In the genomic region with DNA sequence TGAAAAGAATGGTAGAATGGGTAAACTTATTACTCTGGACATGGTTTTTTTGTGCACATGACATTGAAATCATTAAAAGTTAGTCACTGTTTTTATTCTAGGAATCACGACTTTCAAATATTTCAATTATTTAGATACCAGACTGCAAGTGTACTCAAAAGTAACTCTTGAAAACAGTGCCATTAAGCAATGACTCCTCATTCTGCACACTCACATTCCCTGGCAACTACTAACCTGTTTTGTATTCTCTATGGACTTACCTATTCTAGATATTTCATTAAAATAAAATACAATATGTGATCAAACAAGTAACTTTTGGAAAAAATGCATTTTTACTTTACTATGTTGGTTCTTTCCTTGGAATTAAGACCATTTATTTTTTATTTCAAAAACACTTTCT, we compare ENCODE assay signal across 23 cellular contexts.
DNase-seq lines count a peak whose midpoint lies in the region; ATAC-seq, FAIRE-seq and TF ChIP-seq lines count a peak whose summit lies in the region.
"Had no signal": no experiment of that assay in that cellular context is flagged by ENCODE, and none has a peak within 500 bp of the region (broad histone marks: within the 10 kb centered on the region; RNA-seq: fewer than 3 reads in every experiment).

No MANE protein-coding gene starts in this region.

- H3K36me3 ChIP-seq in left lung, result no peaks in the 10 kb centered on the region
- H3K36me3 ChIP-seq in muscle layer of colon (ENCODE audit: insufficient read depth, low read length), result no peaks in the 10 kb centered on the region
- no peaks in the 10 kb centered on the region for H3K36me3 ChIP-seq in upper lobe of right lung
- no peaks in the 10 kb centered on the region for H3K36me3 ChIP-seq in thyroid gland
- H3K36me3 ChIP-seq: BLaER1 treated with 17β-estradiol and CSF1 and Interleukin-3, amounts not matched to agents 10 nM and 100 nM had no signal

- intact Hi-C loops in left lung (cut with DNase I), result no loop called here
- intact Hi-C loops in upper lobe of right lung (cut with DNase I), result no loop called here
- intact Hi-C loops in thyroid gland (cut with DNase I), result no loop called here

- H3K9me3 ChIP-seq in A549, result no peaks in the 10 kb centered on the region
- H3K9me3 ChIP-seq in left lung, result no peaks in the 10 kb centered on the region
- no peaks in the 10 kb centered on the region for H3K9me3 ChIP-seq in muscle layer of colon (ENCODE audit: low read length)
- no peaks in the 10 kb centered on the region for H3K9me3 ChIP-seq in upper lobe of right lung
- H3K9me3 ChIP-seq in thyroid gland, result no peaks in the 10 kb centered on the region
- H3K9me3 ChIP-seq: BLaER1 treated with 17β-estradiol and CSF1 and Interleukin-3, amounts not matched to agents 10 nM and 100 nM; Caco-2 had no signal

- FAIRE-seq in A549 (lab: Jason Lieb, UNC), result no peak
- FAIRE-seq: A204.1, G401.6, GM12891, GM19239 had no signal

- TF ChIP-seq EP300 in A549 (IDR thresholded peaks at IDR 0.05), result no peak

- H3K4me2 ChIP-seq in A549, result peak overlapping the region; percentile 67
- H3K4me2 ChIP-seq: BLaER1 treated with 17β-estradiol and CSF1 and Interleukin-3, amounts not matched to agents 10 nM and 100 nM had no signal

- POLR2A ChIA-PET in A549 (lab: Yijun Ruan, JAX), result no interaction called here

- ATAC-seq in A549, result no peak
- ATAC-seq in left lung, result peak; percentile 92
- peak; percentile 70 for ATAC-seq in upper lobe of right lung
- ATAC-seq: CD8-positive, alpha-beta T cell had no signal

- no peak for TF ChIP-seq RAD21 in A549 (conservative IDR thresholded peaks at IDR 0.05 in 1 of 2, IDR thresholded peaks at IDR 0.05 in 1 of 2)

- H3K9ac ChIP-seq in muscle layer of colon (ENCODE audit: low read length), result peak overlapping the region; percentile 1
- H3K9ac ChIP-seq: BLaER1 treated with 17β-estradiol and CSF1 and Interleukin-3, amounts not matched to agents 10 nM and 100 nM had no signal

- CTCF ChIA-PET in A549 (lab: Yijun Ruan, JAX), result no interaction called here

- peaks cover 73% of the 10 kb centered on the region for H3K4me1 ChIP-seq in A549
- H3K4me1 ChIP-seq in left lung, result no peaks in the 10 kb centered on the region
- H3K4me1 ChIP-seq in muscle layer of colon (ENCODE audit: insufficient read depth, low read length), result peaks cover 7% of the 10 kb centered on the region
- H3K4me1 ChIP-seq in upper lobe of right lung, result no peaks in the 10 kb centered on the region
- no peaks in the 10 kb centered on the region for H3K4me1 ChIP-seq in thyroid gland
- H3K4me1 ChIP-seq: BLaER1 treated with 17β-estradiol and CSF1 and Interleukin-3, amounts not matched to agents 10 nM and 100 nM had no signal

- H3K4me3 ChIP-seq in A549 (no peak overlapping the region), left lung (no peak overlapping the region), muscle layer of colon (ENCODE audit: low read depth in 1 of 2, low read length in 2 of 2) (no peak overlapping the region), upper lobe of right lung (no peak overlapping the region), thyroid gland (replicated peaks in 1 of 3) (no peak overlapping the region)
- H3K4me3 ChIP-seq: BLaER1 treated with 17β-estradiol and CSF1 and Interleukin-3, amounts not matched to agents 10 nM and 100 nM had no signal

- TF ChIP-seq CTCF in A549 (IDR thresholded peaks at IDR 0.05) (no peak), left lung (IDR thresholded peaks at IDR 0.05) (no peak), upper lobe of right lung (IDR thresholded peaks at IDR 0.05) (no peak), thyroid gland (IDR thresholded peaks at IDR 0.05) (no peak)

- WGBS in A549 (ENCODE audit: missing lambda C conversion rate), result 45% methylated on average over 1 of the region's 1 CpG
- WGBS in thyroid gland, 2 donors, result 43 to 47% methylated on average over 1 of the region's 1 CpG

- TF ChIP-seq POLR2A in A549 (IDR thresholded peaks at IDR 0.05; ENCODE audit: low read length) (no peak), thyroid gland (IDR thresholded peaks at IDR 0.05) (no peak)

- DNase-seq in A549 (ENCODE audit: low read depth in 1 of 2, low spot score in 1 of 2) (no peak), left lung (no peak), upper lobe of right lung (no peak), D341Med (ENCODE audit: low spot score) (no peak), thyroid gland (no peak), 8988T (no peak), DMS79 (lab: John Stamatoyannopoulos, UW) (no peak)
- DNase-seq: AML-193; Caco-2; Calu3; CD4-positive, alpha-beta T cell; CD8-positive, alpha-beta T cell; DMS 273 treated with DMSO at 0.1 percent for 48 hours; DMS153; DMS53; DMS79 treated with DMSO at 0.1 percent for 48 hours; GF-D8 had no signal

- H3K27me3 ChIP-seq in left lung (no peaks in the 10 kb centered on the region), muscle layer of colon (ENCODE audit: control insufficient read depth in 1 of 2, insufficient read depth in 2 of 2, low read length in 2 of 2) (no peaks in the 10 kb centered on the region), upper lobe of right lung (no peaks in the 10 kb centered on the region), thyroid gland (no peaks in the 10 kb centered on the region)
- H3K27me3 ChIP-seq: BLaER1 treated with 17β-estradiol and CSF1 and Interleukin-3, amounts not matched to agents 10 nM and 100 nM had no signal

- H3K27ac ChIP-seq in A549, result peak overlapping the region; percentile 80 to 90
- H3K27ac ChIP-seq in left lung, result no peak overlapping the region
- H3K27ac ChIP-seq in muscle layer of colon (ENCODE audit: low read depth, low read length), result no peak overlapping the region
- peak overlapping the region; percentile 0 for H3K27ac ChIP-seq in upper lobe of right lung
- no peak overlapping the region for H3K27ac ChIP-seq in thyroid gland
- H3K27ac ChIP-seq: BLaER1 treated with 17β-estradiol and CSF1 and Interleukin-3, amounts not matched to agents 10 nM and 100 nM had no signal

TF ChIP-seq in A549, 52 proteins besides CTCF, POLR2A, EP300 and RAD21:
- TF ChIP-seq GATA3 (IDR thresholded peaks at IDR 0.05; ENCODE audit: borderline replicate concordance) (no peak), TP53 (CRISPR knock-in tag; IDR thresholded peaks at IDR 0.05) (no peak), FOSL2 (IDR thresholded peaks at IDR 0.05) (no peak), FOSL2 (CRISPR knock-in tag; IDR thresholded peaks at IDR 0.05) (no peak), NFE2L2 (conservative IDR thresholded peaks at IDR 0.05; ENCODE audit: low read length) (no peak), JUNB (IDR thresholded peaks at IDR 0.05) (no peak)
- TF ChIP-seq, protein P1, sequence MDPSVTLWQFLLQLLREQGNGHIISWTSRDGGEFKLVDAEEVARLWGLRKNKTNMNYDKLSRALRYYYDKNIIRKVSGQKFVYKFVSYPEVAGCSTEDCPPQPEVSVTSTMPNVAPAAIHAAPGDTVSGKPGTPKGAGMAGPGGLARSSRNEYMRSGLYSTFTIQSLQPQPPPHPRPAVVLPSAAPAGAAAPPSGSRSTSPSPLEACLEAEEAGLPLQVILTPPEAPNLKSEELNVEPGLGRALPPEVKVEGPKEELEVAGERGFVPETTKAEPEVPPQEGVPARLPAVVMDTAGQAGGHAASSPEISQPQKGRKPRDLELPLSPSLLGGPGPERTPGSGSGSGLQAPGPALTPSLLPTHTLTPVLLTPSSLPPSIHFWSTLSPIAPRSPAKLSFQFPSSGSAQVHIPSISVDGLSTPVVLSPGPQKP (IDR thresholded peaks at IDR 0.05; ENCODE audit: low read depth, low read length), result no peak
- TF ChIP-seq, protein P2, sequence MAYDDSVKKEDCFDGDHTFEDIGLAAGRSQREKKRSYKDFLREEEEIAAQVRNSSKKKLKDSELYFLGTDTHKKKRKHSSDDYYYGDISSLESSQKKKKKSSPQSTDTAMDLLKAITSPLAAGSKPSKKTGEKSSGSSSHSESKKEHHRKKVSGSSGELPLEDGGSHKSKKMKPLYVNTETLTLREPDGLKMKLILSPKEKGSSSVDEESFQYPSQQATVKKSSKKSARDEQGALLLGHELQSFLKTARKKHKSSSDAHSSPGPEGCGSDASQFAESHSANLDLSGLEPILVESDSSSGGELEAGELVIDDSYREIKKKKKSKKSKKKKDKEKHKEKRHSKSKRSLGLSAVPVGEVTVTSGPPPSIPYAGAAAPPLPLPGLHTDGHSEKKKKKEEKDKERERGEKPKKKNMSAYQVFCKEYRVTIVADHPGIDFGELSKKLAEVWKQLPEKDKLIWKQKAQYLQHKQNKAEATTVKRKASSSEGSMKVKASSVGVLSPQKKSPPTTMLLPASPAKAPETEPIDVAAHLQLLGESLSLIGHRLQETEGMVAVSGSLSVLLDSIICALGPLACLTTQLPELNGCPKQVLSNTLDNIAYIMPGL (CRISPR knock-in tag; IDR thresholded peaks at IDR 0.05; ENCODE audit: borderline replicate concordance), result no peak

Comparison
In these comparisons a context has a peak if more than half of its experiments do, and no peak if none do; other contexts are left out.
1. ATAC-seq: peak in left lung (single experiment) and upper lobe of right lung (single experiment); none in A549 (0 of 2).
2. H3K27ac ChIP-seq: peak in A549 (2 of 2) and upper lobe of right lung (single experiment); none in left lung (0 of 2), muscle layer of colon (single experiment) and thyroid gland (0 of 3).